Comparison of ENCODE assay signal across 3 cellular contexts in genomic region chr6:34712881-34713280, GRCh38. TPM values are rescaled to one million over a fixed set of nuclear protein-coding genes. Genes with fewer than 3 reads are reported as not detected.
DNase-seq lines count a peak whose midpoint lies in the region; ATAC-seq, FAIRE-seq and TF ChIP-seq lines count a peak whose summit lies in the region.
"Not testable (repeated sequence)": the region's sequence is repeated elsewhere in the genome, so short reads cannot be mapped to it uniquely, and the experiment has no call there.

No MANE protein-coding gene starts in this region.

- in situ Hi-C loops in HepG2 (cut with HindIII; ENCODE audit: extremely low pct_ligation_motif_present, low pct_unique_long_range_greater_than_20kb), result not testable (repeated sequence)

- not testable (repeated sequence) for H3K79me1 ChIP-seq in trophoblast cell (ENCODE audit: low read length)

- peak overlapping the region; percentile 40; the same call in 1 of the 2 replicates for H3K4me2 ChIP-seq in HepG2 (ENCODE audit: low read depth, low read length)
- not testable (repeated sequence) for H3K4me2 ChIP-seq in trophoblast cell (ENCODE audit: low read length)

- H3K9ac ChIP-seq in HepG2 (ENCODE audit: insufficient read depth, low read depth, low read length); trophoblast cell (ENCODE audit: low read length): not testable (repeated sequence)

- ATAC-seq in HepG2, result not testable (repeated sequence)

- H3K14ac ChIP-seq in trophoblast cell (ENCODE audit: low read length), result not testable (repeated sequence)

- H2BK12ac ChIP-seq in trophoblast cell (ENCODE audit: low read length), result not testable (repeated sequence)

- peak; percentile 4 for DNase-seq in fibroblast of villous mesenchyme (ENCODE audit: low read depth)
- not testable (repeated sequence) for DNase-seq in HepG2 (ENCODE audit: low spot score)
- DNase-seq in trophoblast cell, result peak; percentile 66 to 79

- H3K4me1 ChIP-seq in HepG2 (ENCODE audit: insufficient read depth, low read length), result peaks cover 46% of the 10 kb centered on the region
- not testable (repeated sequence) for H3K4me1 ChIP-seq in trophoblast cell (ENCODE audit: control insufficient read depth in 1 of 2, insufficient read depth in 2 of 2, low read length in 2 of 2)

- H4K12ac ChIP-seq in trophoblast cell (ENCODE audit: low read depth, low read length), result not testable (repeated sequence)

- H3K27ac ChIP-seq in HepG2 (ENCODE audit: extremely low read length, insufficient read depth, low read length); trophoblast cell (ENCODE audit: low read depth, low read length): not testable (repeated sequence)

- H3K4ac ChIP-seq in trophoblast cell (ENCODE audit: low read depth, low read length), result not testable (repeated sequence)

- FAIRE-seq in HepG2 (lab: Jason Lieb, UNC), result not testable (repeated sequence)

- H3K27me3 ChIP-seq in HepG2 (ENCODE audit: control insufficient read depth in 1 of 2, insufficient read depth in 2 of 2, low read length in 2 of 2); trophoblast cell (ENCODE audit: insufficient read depth, low read length): not testable (repeated sequence)

- H2AK5ac ChIP-seq in trophoblast cell (ENCODE audit: low read length), result not testable (repeated sequence)

- not testable (repeated sequence) for TF ChIP-seq RAD21 in HepG2 (CRISPR knock-in tag; IDR thresholded peaks at IDR 0.05)

- H3K18ac ChIP-seq in trophoblast cell (ENCODE audit: low read length), result not testable (repeated sequence)

- not testable (repeated sequence) for H4K91ac ChIP-seq in trophoblast cell (ENCODE audit: low read depth, low read length)

- WGBS in HepG2 (ENCODE audit: low lambda C conversion rate), result 29% methylated on average over 7 of the region's 7 CpGs
- no CpG with 5 or more reads among the region's 7 CpGs for WGBS in trophoblast cell (ENCODE audit: extremely low coverage, insufficient coverage, insufficient read length)

- POLR2A ChIA-PET in HepG2 (lab: Yijun Ruan, JAX), result not testable (repeated sequence)

- not testable (repeated sequence) for H2AFZ ChIP-seq in HepG2 (ENCODE audit: low read length); trophoblast cell (ENCODE audit: insufficient read depth, low read length, poor library complexity)

- H3K9me3 ChIP-seq in HepG2 (ENCODE audit: low read length); trophoblast cell (ENCODE audit: insufficient read depth, low read depth, low read length): not testable (repeated sequence)

- TF ChIP-seq POLR2A in HepG2 (IDR thresholded peaks at IDR 0.05; ENCODE audit: insufficient read depth in 1 of 2, low read depth in 2 of 2, low read length in 2 of 2), result not testable (repeated sequence)

- not testable (repeated sequence) for H3K23ac ChIP-seq in trophoblast cell (ENCODE audit: low read length)

- H3K79me2 ChIP-seq in HepG2 (ENCODE audit: insufficient read depth, low read length); trophoblast cell (ENCODE audit: control insufficient read depth, insufficient read depth, low read length, poor library complexity): not testable (repeated sequence)

- H3K4me3 ChIP-seq in fibroblast of villous mesenchyme (ENCODE audit: low read depth, low read length); HepG2 (replicated peaks in 1 of 3; ENCODE audit: insufficient read depth in 1 of 3, low read depth in 2 of 3, low read length in 3 of 3); trophoblast cell (ENCODE audit: low read depth, low read length): not testable (repeated sequence)

- CTCF ChIA-PET in HepG2 (lab: Yijun Ruan, JAX; ENCODE audit: low intra/inter-chr PET ratio, low total read pairs), result not testable (repeated sequence)

- not testable (repeated sequence) for H2BK120ac ChIP-seq in trophoblast cell (ENCODE audit: insufficient read depth, low read length, poor library complexity)

- H3K36me3 ChIP-seq in HepG2 (replicated peaks in 1 of 2; ENCODE audit: control insufficient read depth in 1 of 2, insufficient read depth in 2 of 2, low read length in 2 of 2); trophoblast cell (ENCODE audit: control insufficient read depth in 1 of 2, insufficient read depth in 2 of 2, low read length in 2 of 2): not testable (repeated sequence)

- TF ChIP-seq CTCF in fibroblast of villous mesenchyme (IDR thresholded peaks at IDR 0.05; ENCODE audit: insufficient read depth, low read depth, low read length); HepG2 (CRISPR knock-in tag; IDR thresholded peaks at IDR 0.05): not testable (repeated sequence)

- not testable (repeated sequence) for BruUV-seq in HepG2 (replicated peaks; lab: Mats Ljungman, UMichigan)

- not testable (repeated sequence) for H4K20me1 ChIP-seq in HepG2 (ENCODE audit: insufficient read depth, low read length)

- not testable (repeated sequence) for TF ChIP-seq EP300 in HepG2 (IDR thresholded peaks at IDR 0.05; ENCODE audit: low read depth in 2 of 2, low read length in 2 of 2); HepG2 (CRISPR knock-in tag; IDR thresholded peaks at IDR 0.05; ENCODE audit: borderline replicate concordance)

- H4K8ac ChIP-seq in trophoblast cell (ENCODE audit: low read depth, low read length), result not testable (repeated sequence)

- intact Hi-C loops in HepG2 (cut with micrococcal nuclease; ENCODE audit: unreplicated experiment), result not testable (repeated sequence)

- H2BK5ac ChIP-seq in trophoblast cell (ENCODE audit: low read depth, low read length, poor library complexity), result not testable (repeated sequence)

TF ChIP-seq in HepG2, 621 proteins besides CTCF, POLR2A, EP300 and RAD21 (continues in another document):
- TF ChIP-seq ZNF460 (CRISPR knock-in tag; IDR thresholded peaks at IDR 0.05; ENCODE audit: borderline replicate concordance) (0 out of 2 replicates have a peak, but pooled peaks have one; percentile 4), CBX2 (IDR thresholded peaks at IDR 0.05; ENCODE audit: low read depth, low read length) (0 out of 2 replicates have a peak, but pooled peaks have one; percentile 45), CEBPB (IDR thresholded peaks at IDR 0.05; ENCODE audit: borderline replicate concordance, low read depth, low read length) (0 out of 2 replicates have a peak, but pooled peaks have one; percentile 5)
- TF ChIP-seq CBX2 (CRISPR knock-in tag; IDR thresholded peaks at IDR 0.05; ENCODE audit: low read depth), result not testable (repeated sequence)

RNA-seq across cellular contexts. Expression of gene ILRUN, which starts 16.3 kb away (rescaled TPM):
- total RNA-seq in fibroblast of villous mesenchyme (42.2 and 58.3 TPM in 2 replicates), HepG2 (2016; rRNA removed; fragmentation: Illumina TruSeq; extraction: Trizol) (66.6 and 90.8 TPM in 2 replicates)
- 20.3 and 22.0 TPM in 2 replicates for total RNA-seq in HepG2 (2016; cell fraction: cytosol; rRNA removed; fragmentation: Illumina TruSeq; extraction: Trizol; ENCODE audit: low read depth)
- 66.5 and 79.2 TPM in 2 replicates for total RNA-seq in HepG2 (2016; cell fraction: insoluble cytoplasmic fraction; rRNA removed; fragmentation: Illumina TruSeq; extraction: Trizol)
- 93.9 and 107 TPM in 2 replicates for total RNA-seq in HepG2 (2016; cell fraction: membrane; rRNA removed; fragmentation: Illumina TruSeq; extraction: Trizol)
- total RNA-seq in HepG2 (2016; cell fraction: nucleus; rRNA removed; fragmentation: Illumina TruSeq; extraction: Trizol), result 37.4 and 39.5 TPM in 2 replicates
- 45.5 and 50.6 TPM in 2 replicates for polyA plus RNA-seq in HepG2 (2011; rRNA removed)
- 39.2 and 46.8 TPM in 2 replicates for polyA plus RNA-seq in HepG2 (2011; cell fraction: cytosol; rRNA removed)
- polyA plus RNA-seq in HepG2 (2011; cell fraction: nucleus; rRNA removed), result 18.1 and 22.0 TPM in 2 replicates
- 76.7 and 76.9 TPM in 2 replicates for polyA plus RNA-seq in HepG2 (2012)
- 23.8 and 24.6 TPM in 2 replicates for polyA plus RNA-seq in HepG2 (2016; cell fraction: cytosol; fragmentation: Illumina TruSeq; extraction: Trizol; ENCODE audit: low read depth)
- polyA plus RNA-seq in HepG2 (2016; cell fraction: insoluble cytoplasmic fraction; fragmentation: Illumina TruSeq; extraction: Trizol; ENCODE audit: low read depth), result 79.1 and 86.9 TPM in 2 replicates
- 82.0 and 93.2 TPM in 2 replicates for polyA plus RNA-seq in HepG2 (2016; cell fraction: membrane; fragmentation: Illumina TruSeq; extraction: Trizol; ENCODE audit: low read depth)
- polyA plus RNA-seq in HepG2 (2016; cell fraction: nucleus; fragmentation: Illumina TruSeq; extraction: Trizol; ENCODE audit: insufficient read depth, low read depth), result 42.3 and 46.6 TPM in 2 replicates
- 122 and 124 TPM in 2 replicates for polyA minus RNA-seq in HepG2 (2011; rRNA and poly(A)+ RNA removed; ENCODE audit: low replicate concordance)
- polyA minus RNA-seq in HepG2 (2011; cell fraction: cytosol; rRNA and poly(A)+ RNA removed), result 45.1 and 48.4 TPM in 2 replicates
- polyA minus RNA-seq in HepG2 (2011; cell fraction: nucleus; rRNA and poly(A)+ RNA removed), result 27.2 and 30.5 TPM in 2 replicates
- 39.4 and 41.5 TPM in 2 replicates for polyA plus RNA-seq in trophoblast cell (2013)

RNA-seq across cellular contexts. Expression of gene SNRPC, which starts 44.4 kb away (rescaled TPM):
- total RNA-seq in fibroblast of villous mesenchyme, result 72.5 and 75.7 TPM in 2 replicates
- 291 and 370 TPM in 2 replicates for total RNA-seq in HepG2 (2016; rRNA removed; fragmentation: Illumina TruSeq; extraction: Trizol)
- 161 and 169 TPM in 2 replicates for total RNA-seq in HepG2 (2016; cell fraction: cytosol; rRNA removed; fragmentation: Illumina TruSeq; extraction: Trizol; ENCODE audit: low read depth)
- 295 and 368 TPM in 2 replicates for total RNA-seq in HepG2 (2016; cell fraction: insoluble cytoplasmic fraction; rRNA removed; fragmentation: Illumina TruSeq; extraction: Trizol)
- 135 and 139 TPM in 2 replicates for total RNA-seq in HepG2 (2016; cell fraction: membrane; rRNA removed; fragmentation: Illumina TruSeq; extraction: Trizol)
- 91.8 and 101 TPM in 2 replicates for total RNA-seq in HepG2 (2016; cell fraction: nucleus; rRNA removed; fragmentation: Illumina TruSeq; extraction: Trizol)
- polyA plus RNA-seq in HepG2 (2011; rRNA removed), result 212 and 226 TPM in 2 replicates
- 294 and 326 TPM in 2 replicates for polyA plus RNA-seq in HepG2 (2011; cell fraction: cytosol; rRNA removed)
- 83.3 and 97.3 TPM in 2 replicates for polyA plus RNA-seq in HepG2 (2011; cell fraction: nucleus; rRNA removed)
- 181 and 228 TPM in 2 replicates for polyA plus RNA-seq in HepG2 (2012)
- 220 TPM in 2 replicates for polyA plus RNA-seq in HepG2 (2016; cell fraction: cytosol; fragmentation: Illumina TruSeq; extraction: Trizol; ENCODE audit: low read depth)
- 479 and 482 TPM in 2 replicates for polyA plus RNA-seq in HepG2 (2016; cell fraction: insoluble cytoplasmic fraction; fragmentation: Illumina TruSeq; extraction: Trizol; ENCODE audit: low read depth)
- polyA plus RNA-seq in HepG2 (2016; cell fraction: membrane; fragmentation: Illumina TruSeq; extraction: Trizol; ENCODE audit: low read depth), result 152 TPM in 2 replicates
- 204 and 206 TPM in 2 replicates for polyA plus RNA-seq in HepG2 (2016; cell fraction: nucleus; fragmentation: Illumina TruSeq; extraction: Trizol; ENCODE audit: insufficient read depth, low read depth)
- polyA minus RNA-seq in HepG2 (2011; rRNA and poly(A)+ RNA removed; ENCODE audit: low replicate concordance), result 113 and 123 TPM in 2 replicates
- polyA minus RNA-seq in HepG2 (2011; cell fraction: cytosol; rRNA and poly(A)+ RNA removed), result 55.6 and 55.7 TPM in 2 replicates
- 29.7 and 31.5 TPM in 2 replicates for polyA minus RNA-seq in HepG2 (2011; cell fraction: nucleus; rRNA and poly(A)+ RNA removed)
- polyA plus RNA-seq in trophoblast cell (2013), result 130 and 134 TPM in 2 replicates
